In genomic region chr5:139774980-139775654, GRCh38 we compare ENCODE assay signal across 9 cellular contexts. TPM values are rescaled to one million over a fixed set of nuclear protein-coding genes. Genes with fewer than 3 reads are reported as not detected.
DNase-seq lines count a peak whose midpoint lies in the region; ATAC-seq, FAIRE-seq and TF ChIP-seq lines count a peak whose summit lies in the region.
"Had no signal": no experiment of that assay in that cellular context is flagged by ENCODE, and none has a peak within 500 bp of the region (broad histone marks: within the 10 kb centered on the region; RNA-seq: fewer than 3 reads in every experiment).

No MANE protein-coding gene starts in this region.

- TF ChIP-seq CTCF in DND-41 (IDR thresholded peaks at IDR 0.05; ENCODE audit: borderline replicate concordance, extremely low read depth, low read length, poor library complexity, severe bottlenecking) (peak; percentile 84), GM23338 (conservative IDR thresholded peaks at IDR 0.05; ENCODE audit: low read depth in 2 of 2) (peak; percentile 91 to 93), VCaP (conservative IDR thresholded peaks at IDR 0.05) (peak; percentile 49), brain microvascular endothelial cell (IDR thresholded peaks at IDR 0.05; ENCODE audit: low read depth, low read length, missing control alignments) (peak; percentile 89), keratinocyte (optimal IDR thresholded peaks at IDR 0.05 in 1 of 3, IDR thresholded peaks at IDR 0.05 in 1 of 3, conservative IDR thresholded peaks at IDR 0.05 in 1 of 3; ENCODE audit: extremely low read depth in 1 of 3, insufficient read depth in 2 of 3, low read length in 3 of 3) (peak; percentile 75 to 96 (median 81))

- H3F3A ChIP-seq in GM23338 (replicated peaks; ENCODE audit: low read depth), result no peaks in the 10 kb centered on the region

- no peaks in the 10 kb centered on the region for H3K9me2 ChIP-seq in GM23338 (ENCODE audit: insufficient read depth)

- H3K27me3 Mint-ChIP-seq in GM23338 (ENCODE audit: insufficient read depth, low read depth, poor library complexity), result peaks cover 23% of the 10 kb centered on the region

- ATAC-seq in DND-41 (ENCODE audit: insufficient read depth, low read depth) (peak; percentile 92), GM23338 (peak; percentile 96)

- no peaks in the 10 kb centered on the region; the same call in 2 of the 3 replicates for H3K36me3 Mint-ChIP-seq in GM23338 (ENCODE audit: low read depth)

- no peak overlapping the region; the same call in 1 of the 2 replicates for H3K27ac Mint-ChIP-seq in GM23338

- no peaks in the 10 kb centered on the region for H3K9me1 ChIP-seq in keratinocyte (ENCODE audit: control insufficient read depth, extremely low read depth, insufficient read depth, low read length)

- H3K9me3 ChIP-seq in DND-41 (ENCODE audit: insufficient read depth, low read length, severe bottlenecking) (no peaks in the 10 kb centered on the region), keratinocyte (ENCODE audit: control insufficient read depth, low read depth, low read length) (no peaks in the 10 kb centered on the region)

- H3K27ac ChIP-seq in DND-41 (ENCODE audit: low read length) (no peak overlapping the region), GM23338 (ENCODE audit: low read depth) (no peak overlapping the region), VCaP (no peak overlapping the region), brain microvascular endothelial cell (no peak overlapping the region), keratinocyte (ENCODE audit: control insufficient read depth, insufficient read depth, low read length) (no peak overlapping the region)

- H3K36me3 ChIP-seq in DND-41 (ENCODE audit: insufficient read depth, low read length), result no peaks in the 10 kb centered on the region
- no peaks in the 10 kb centered on the region for H3K36me3 ChIP-seq in GM23338 (ENCODE audit: insufficient read depth)
- no peaks in the 10 kb centered on the region for H3K36me3 ChIP-seq in brain microvascular endothelial cell (replicated peaks)
- H3K36me3 ChIP-seq in keratinocyte (ENCODE audit: control insufficient read depth in 2 of 2, extremely low read depth in 1 of 2, insufficient read depth in 2 of 2, low read length in 2 of 2), result no peaks in the 10 kb centered on the region

- DNase-seq in DND-41, result peak; percentile 70
- DNase-seq in GM23338 (ENCODE audit: low spot score), result peak; percentile 95
- peak; percentile 65 for DNase-seq in MV-4-11 (lab: John Stamatoyannopoulos, UW)
- DNase-seq in brain microvascular endothelial cell, result peak; percentile 48
- DNase-seq in keratinocyte (ENCODE audit: low read depth, low spot score), result no peak
- DNase-seq in stimulated activated CD4-positive, alpha-beta T cell treated with anti-CD3 and anti-CD28 coated beads, Interleukin-4, amount 100 ng/mL, for 1 hour, result peak; percentile 81
- DNase-seq in DMS153 (lab: John Stamatoyannopoulos, UW), result no peak

- no peaks in the 10 kb centered on the region for H4K20me1 ChIP-seq in DND-41 (ENCODE audit: insufficient read depth, low read length)
- H4K20me1 ChIP-seq in GM23338 (replicated peaks; ENCODE audit: insufficient read depth), result no peaks in the 10 kb centered on the region
- H4K20me1 ChIP-seq in keratinocyte (ENCODE audit: control insufficient read depth, extremely low read depth, insufficient read depth, low read length), result no peaks in the 10 kb centered on the region

- H3K4me3 Mint-ChIP-seq in GM23338, result no peak overlapping the region

- no peak overlapping the region for H2AFZ ChIP-seq in DND-41 (ENCODE audit: low read depth, low read length)
- H2AFZ ChIP-seq in GM23338, result peak overlapping the region; percentile 94
- no peak overlapping the region for H2AFZ ChIP-seq in keratinocyte (ENCODE audit: control insufficient read depth, low read length)

- H3K27me3 ChIP-seq in DND-41 (ENCODE audit: insufficient read depth, low read length, poor library complexity), result no peaks in the 10 kb centered on the region
- H3K27me3 ChIP-seq in GM23338 (ENCODE audit: insufficient read depth), result peaks cover 4% of the 10 kb centered on the region; the same call in 1 of the 2 replicates
- no peaks in the 10 kb centered on the region for H3K27me3 ChIP-seq in brain microvascular endothelial cell (replicated peaks)
- no peaks in the 10 kb centered on the region for H3K27me3 ChIP-seq in keratinocyte (ENCODE audit: control insufficient read depth, extremely low read depth, insufficient read depth, low read length)

- peaks cover 5% of the 10 kb centered on the region for H3K4me1 Mint-ChIP-seq in GM23338

- H3K9ac ChIP-seq in DND-41 (ENCODE audit: low read depth, low read length), result no peak overlapping the region
- no peak overlapping the region for H3K9ac ChIP-seq in keratinocyte (ENCODE audit: control insufficient read depth, extremely low read depth, insufficient read depth, low read length)

- no peaks in the 10 kb centered on the region for H3K79me2 ChIP-seq in DND-41 (ENCODE audit: insufficient read depth, low read length)
- H3K79me2 ChIP-seq in GM23338 (replicated peaks; ENCODE audit: insufficient read depth), result no peaks in the 10 kb centered on the region
- H3K79me2 ChIP-seq in keratinocyte (ENCODE audit: control insufficient read depth, insufficient read depth, low read length), result no peaks in the 10 kb centered on the region

- no peaks in the 10 kb centered on the region for H3K4me1 ChIP-seq in DND-41 (ENCODE audit: insufficient read depth, low read length)
- H3K4me1 ChIP-seq in GM23338 (ENCODE audit: insufficient read depth), result 0 out of 2 replicates have a peak, but pooled peaks cover 4% of the 10 kb centered on the region
- H3K4me1 ChIP-seq in keratinocyte (ENCODE audit: control insufficient read depth, extremely low read depth, insufficient read depth, low read length), result no peaks in the 10 kb centered on the region

- H3K4me3 ChIP-seq in DND-41 (ENCODE audit: low read depth in 1 of 2, low read length in 2 of 2), result no peak overlapping the region
- H3K4me3 ChIP-seq in GM23338, result no peak overlapping the region
- no peak overlapping the region for H3K4me3 ChIP-seq in brain microvascular endothelial cell (ENCODE audit: low read depth, low read length)
- no peak overlapping the region for H3K4me3 ChIP-seq in keratinocyte (ENCODE audit: control insufficient read depth in 2 of 3, extremely low read depth in 1 of 3, insufficient read depth in 2 of 3, low read depth in 1 of 3, low read length in 3 of 3)

- no peaks in the 10 kb centered on the region for H3K9me3 Mint-ChIP-seq in GM23338

- FAIRE-seq in keratinocyte (lab: Jason Lieb, UNC), result no peak

- H3K4me2 ChIP-seq in DND-41 (ENCODE audit: insufficient read depth, low read length), result no peak overlapping the region
- peak overlapping the region; percentile 57 for H3K4me2 ChIP-seq in GM23338
- no peak overlapping the region for H3K4me2 ChIP-seq in keratinocyte (ENCODE audit: control insufficient read depth, extremely low read depth, insufficient read depth, low read depth, low read length)

- dilution Hi-C loops in keratinocyte (cut with MboI; ENCODE audit: extremely low pct_ligation_motif_present, low sequenced_read_pairs), result no loop called here

- in situ Hi-C loops in brain microvascular endothelial cell (cut with HindIII; ENCODE audit: low pct_ligation_motif_present, low sequenced_read_pairs), result loop anchor here (25.0 kb wide), 2 partner anchors 138 to 363 kb away; partner anchors contain the start of genes CXXC5 and SPATA24

TF ChIP-seq in GM23338, 12 proteins besides CTCF, POLR2A, EP300 and RAD21 (continues in another document):
- TF ChIP-seq EZH2 (IDR thresholded peaks at IDR 0.05; ENCODE audit: low read depth, unreplicated experiment) (no peak), ZNF114 (CRISPR knock-in tag; IDR thresholded peaks at IDR 0.05) (no peak), JUNB (IDR thresholded peaks at IDR 0.05; ENCODE audit: unreplicated experiment) (no peak), POLR2AphosphoS5 (IDR thresholded peaks at IDR 0.05; ENCODE audit: low read depth) (no peak), STAT1 (IDR thresholded peaks at IDR 0.05; ENCODE audit: unreplicated experiment) (no peak), NANOG (IDR thresholded peaks at IDR 0.05; ENCODE audit: borderline replicate concordance) (no peak), REST (IDR thresholded peaks at IDR 0.05; ENCODE audit: unreplicated experiment) (no peak), EZH2phosphoT487 (IDR thresholded peaks at IDR 0.05; ENCODE audit: unreplicated experiment) (no peak)

RNA-seq across cellular contexts. Expression of gene PSD2, which starts 20.5 kb away (rescaled TPM):
- total RNA-seq in GM23338 (2014; rRNA removed; shearing (Covaris generic)), result 0.10 TPM in 1 of 2 replicates, not detected in the other
- polyA plus RNA-seq in GM23338 (2016; fragmentation: Nextera tagmentation; extraction: Ambion mirVana), result 0.08 and 0.17 TPM in 2 replicates
- polyA plus RNA-seq in keratinocyte, result not detected in 3 replicates
- not detected for polyA plus RNA-seq in keratinocyte (2011; ENCODE audit: low read depth)
- polyA plus RNA-seq in keratinocyte (2011; cell fraction: cytosol; rRNA removed), result not detected in 2 replicates
- polyA plus RNA-seq in keratinocyte (2011; cell fraction: nucleus; rRNA removed), result not detected in 2 replicates
- polyA plus RNA-seq in keratinocyte (2012; ENCODE audit: low replicate concordance), result not detected in 2 replicates
- not detected in 3 replicates for polyA minus RNA-seq in keratinocyte
- not detected for polyA minus RNA-seq in keratinocyte (2011; cell fraction: cytosol; rRNA and poly(A)+ RNA removed)
- not detected in 2 replicates for polyA minus RNA-seq in keratinocyte (2011; cell fraction: nucleus; rRNA and poly(A)+ RNA removed)
- total RNA-seq: dermis microvascular lymphatic vessel endothelial cell had no signal

Comparison
In these comparisons a context has a peak if more than half of its experiments do, and no peak if none do; other contexts are left out.
1. DNase-seq: peak in DND-41 (single experiment), GM23338 (single experiment), MV-4-11 (single experiment), brain microvascular endothelial cell (single experiment) and stimulated activated CD4-positive, alpha-beta T cell treated with anti-CD3 and anti-CD28 coated beads, Interleukin-4, amount 100 ng/mL, for 1 hour (single experiment); none in keratinocyte (single experiment) and DMS153 (single experiment).
2. Peak in every context shown above with its lines, with median percentiles within 50 percentile points of each other: CTCF ChIP-seq.